19 cellular contexts compared by ENCODE assay signal in genomic region chr9:6076856-6077255, GRCh38.
DNase-seq lines count a peak whose midpoint lies in the region; ATAC-seq, FAIRE-seq and TF ChIP-seq lines count a peak whose summit lies in the region.
"Had no signal": no experiment of that assay in that cellular context is flagged by ENCODE, and none has a peak within 500 bp of the region (broad histone marks: within the 10 kb centered on the region; RNA-seq: fewer than 3 reads in every experiment).

No MANE protein-coding gene starts in this region.

- H3K4me1 ChIP-seq in foreskin keratinocyte, result peaks cover 5% of the 10 kb centered on the region

- CTCF ChIA-PET in activated CD8-positive, alpha-beta T cell treated with anti-CD3 and anti-CD28 coated beads, Interleukin-2, amount 10 ng/mL, durations not matched to agents 7 days and 5 days (lab: Charles Lee), result no interaction called here

- H3K9me3 ChIP-seq in T-helper 17 cell (ENCODE audit: control insufficient read depth, low read length, poor library complexity, severe bottlenecking), result no peaks in the 10 kb centered on the region

- POLR2A ChIA-PET in activated CD8-positive, alpha-beta T cell treated with anti-CD3 and anti-CD28 coated beads, Interleukin-2, amount 10 ng/mL, durations not matched to agents 7 days and 5 days (lab: Charles Lee), result no interaction called here

- H3K36me3 ChIP-seq in bronchial epithelial cell (ENCODE audit: control insufficient read depth, insufficient read depth, low read length), result no peaks in the 10 kb centered on the region

- ATAC-seq in foreskin keratinocyte (peak; percentile 43), HG03159 (IDR thresholded peaks at IDR 0.05; ENCODE audit: unreplicated experiment) (no peak), T-helper 17 cell (no peak)
- no peak for ATAC-seq in activated CD8-positive, alpha-beta T cell treated with anti-CD3 and anti-CD28 coated beads, Interleukin-2, amount 10 ng/mL, durations not matched to agents 7 days and 5 days

- H3K27me3 ChIP-seq in bronchial epithelial cell (ENCODE audit: control insufficient read depth, insufficient read depth, low read length) (no peaks in the 10 kb centered on the region), foreskin keratinocyte (no peaks in the 10 kb centered on the region)

- no peak overlapping the region for H3K4me3 ChIP-seq in bronchial epithelial cell (ENCODE audit: low read depth, low read length)

- H3K4me3 Mint-ChIP-seq in activated CD8-positive, alpha-beta T cell treated with anti-CD3 and anti-CD28 coated beads, Interleukin-2, amount 10 ng/mL, durations not matched to agents 7 days and 5 days, result no peak overlapping the region
- H3K4me3 Mint-ChIP-seq in T-helper 17 cell, result no peak overlapping the region
- H3K4me3 Mint-ChIP-seq: HFFc6 had no signal

- H3K4me1 Mint-ChIP-seq in activated CD8-positive, alpha-beta T cell treated with anti-CD3 and anti-CD28 coated beads, Interleukin-2, amount 10 ng/mL, durations not matched to agents 7 days and 5 days (ENCODE audit: low read depth), result peaks cover 13% of the 10 kb centered on the region
- H3K4me1 Mint-ChIP-seq in T-helper 17 cell, result peaks cover 11% of the 10 kb centered on the region

- H3K27ac Mint-ChIP-seq in activated CD8-positive, alpha-beta T cell treated with anti-CD3 and anti-CD28 coated beads, Interleukin-2, amount 10 ng/mL, durations not matched to agents 7 days and 5 days, result no peak overlapping the region
- no peak overlapping the region for H3K27ac Mint-ChIP-seq in T-helper 17 cell
- H3K27ac Mint-ChIP-seq: HFFc6 had no signal

- TF ChIP-seq CTCF in bronchial epithelial cell (IDR thresholded peaks at IDR 0.05; ENCODE audit: insufficient read depth, low read length, severe bottlenecking) (no peak), foreskin keratinocyte (conservative IDR thresholded peaks at IDR 0.05) (no peak)

- peak overlapping the region; percentile 12 for H3K27ac ChIP-seq in foreskin keratinocyte

- no peaks in the 10 kb centered on the region for H3K36me3 Mint-ChIP-seq in activated CD8-positive, alpha-beta T cell treated with anti-CD3 and anti-CD28 coated beads, Interleukin-2, amount 10 ng/mL, durations not matched to agents 7 days and 5 days (ENCODE audit: low read depth)
- peaks cover 14% of the 10 kb centered on the region for H3K36me3 Mint-ChIP-seq in T-helper 17 cell (ENCODE audit: low read depth)
- H3K36me3 Mint-ChIP-seq: CD4-positive, CD25-positive, alpha-beta regulatory T cell had no signal

- no peak for FAIRE-seq in bronchial epithelial cell (lab: Jason Lieb, UNC)

- peaks cover 6% of the 10 kb centered on the region for H3K27me3 Mint-ChIP-seq in activated CD8-positive, alpha-beta T cell treated with anti-CD3 and anti-CD28 coated beads, Interleukin-2, amount 10 ng/mL, durations not matched to agents 7 days and 5 days (ENCODE audit: low read depth)
- H3K27me3 Mint-ChIP-seq in T-helper 17 cell, result peaks cover 17% of the 10 kb centered on the region

- H3K9me3 Mint-ChIP-seq in activated CD8-positive, alpha-beta T cell treated with anti-CD3 and anti-CD28 coated beads, Interleukin-2, amount 10 ng/mL, durations not matched to agents 7 days and 5 days (ENCODE audit: insufficient read depth), result no peaks in the 10 kb centered on the region
- H3K9me3 Mint-ChIP-seq: HFFc6 had no signal

- DNase-seq in COLO829 (ENCODE audit: low spot score), result peak; percentile 75
- peak; percentile 79 for DNase-seq in OCI-M1 (lab: John Stamatoyannopoulos, UW)
- DNase-seq in bronchial epithelial cell (ENCODE audit: low read depth), result peak; percentile 92
- DNase-seq in foreskin keratinocyte, result peak; percentile 43 to 49
- no peak for DNase-seq in activated CD8-positive, alpha-beta T cell treated with anti-CD3 and anti-CD28 coated beads, Interleukin-2, amount 10 ng/mL, durations not matched to agents 7 days and 5 days
- DNase-seq in T-helper 17 cell, result no peak
- no peak for DNase-seq in DMS53 treated with DMSO at 0.1 percent for 48 hours (lab: John Stamatoyannopoulos, UW; ENCODE audit: unreplicated experiment)
- DNase-seq: AML-193; Calu3; CD4-positive, CD25-positive, alpha-beta regulatory T cell; DMS79 treated with DMSO at 0.1 percent for 48 hours; GDM1; HFFc6; NCI-H1048; NCI-H146; NCI-H2107; NCI-H69; NK-92 treated with Interleukin-12 subunit alpha and Interleukin-12 subunit beta, amount 100 ng/mL, for 24 hours had no signal

Comparison
In these comparisons a context has a peak if more than half of its experiments do, and no peak if none do; other contexts are left out.
1. DNase-seq: peak in COLO829 (single experiment), OCI-M1 (single experiment), bronchial epithelial cell (single experiment) and foreskin keratinocyte (2 of 2); none in activated CD8-positive, alpha-beta T cell treated with anti-CD3 and anti-CD28 coated beads, Interleukin-2, amount 10 ng/mL, durations not matched to agents 7 days and 5 days (single experiment), T-helper 17 cell (0 of 3) and DMS53 treated with DMSO at 0.1 percent for 48 hours (single experiment).